ENCODE assay signal across 9 cellular contexts in genomic region chr19:19032420-19033175, GRCh38. TPM values are rescaled to one million over a fixed set of nuclear protein-coding genes. Genes with fewer than 3 reads are reported as not detected.
DNase-seq lines count a peak whose midpoint lies in the region; ATAC-seq, FAIRE-seq and TF ChIP-seq lines count a peak whose summit lies in the region.
"Had no signal": no experiment of that assay in that cellular context is flagged by ENCODE, and none has a peak within 500 bp of the region (broad histone marks: within the 10 kb centered on the region; RNA-seq: fewer than 3 reads in every experiment).

No MANE protein-coding gene starts in this region.

- TF ChIP-seq EP300 in HepG2 (IDR thresholded peaks at IDR 0.05; ENCODE audit: low read depth in 2 of 2, low read length in 2 of 2) (no peak), HepG2 (CRISPR knock-in tag; IDR thresholded peaks at IDR 0.05; ENCODE audit: borderline replicate concordance) (no peak)

- TF ChIP-seq RAD21 in HepG2 (CRISPR knock-in tag; IDR thresholded peaks at IDR 0.05): no peak

- peak overlapping the region; percentile 91 to 98 (median 93) for H3K4me3 ChIP-seq in HepG2 (replicated peaks in 1 of 3; ENCODE audit: insufficient read depth in 1 of 3, low read depth in 2 of 3, low read length in 3 of 3)

- TF ChIP-seq POLR2A in HepG2 (IDR thresholded peaks at IDR 0.05; ENCODE audit: insufficient read depth in 1 of 2, low read depth in 2 of 2, low read length in 2 of 2): no peak

- FAIRE-seq in HepG2 (lab: Jason Lieb, UNC): peak; percentile 79
- FAIRE-seq: A204.1 had no signal

- H3K36me3 Mint-ChIP-seq in activated CD4-positive, alpha-beta T cell treated with anti-CD3 and anti-CD28 coated beads, Interleukin-2, amount 10 ng/mL, durations not matched to agents 24 days and 14 days (ENCODE audit: low read depth): peaks cover 41% of the 10 kb centered on the region

- no peaks in the 10 kb centered on the region; a peak in 1 of 5 replicates for H3K27me3 ChIP-seq in HepG2 (ENCODE audit: control insufficient read depth in 1 of 2, insufficient read depth in 2 of 2, low read length in 2 of 2)

- peak overlapping the region; percentile 89 for H3K4me3 Mint-ChIP-seq in activated CD4-positive, alpha-beta T cell treated with anti-CD3 and anti-CD28 coated beads, Interleukin-2, amount 10 ng/mL, durations not matched to agents 24 days and 14 days

- peaks cover 50% of the 10 kb centered on the region for H3K79me2 ChIP-seq in HepG2 (ENCODE audit: insufficient read depth, low read length)

- peak; percentile 72 for DNase-seq in DMS 273 (lab: John Stamatoyannopoulos, UW; ENCODE audit: unreplicated experiment)
- no peak for DNase-seq in DMS 273 treated with DMSO at 0.1 percent for 48 hours (lab: John Stamatoyannopoulos, UW)
- peak; percentile 81 for DNase-seq in NCI-H510A (lab: John Stamatoyannopoulos, UW)
- DNase-seq in activated CD4-positive, alpha-beta T cell treated with anti-CD3 and anti-CD28 coated beads, Interleukin-2, amount 10 ng/mL, durations not matched to agents 24 days and 14 days: peak; percentile 95
- DNase-seq in dermis blood vessel endothelial cell: peak; percentile 97
- DNase-seq in HepG2 (ENCODE audit: low spot score): peak; percentile 80
- peak; percentile 69 to 73 for DNase-seq in stimulated activated CD4-positive, alpha-beta T cell treated with anti-CD3 and anti-CD28 coated beads, Interleukin-2, amount 100 ng/mL, for 48 hours

- H3K4me1 Mint-ChIP-seq in activated CD4-positive, alpha-beta T cell treated with anti-CD3 and anti-CD28 coated beads, Interleukin-2, amount 10 ng/mL, durations not matched to agents 24 days and 14 days: peaks cover 38% of the 10 kb centered on the region

- peak overlapping the region; percentile 95 for H3K4me2 ChIP-seq in HepG2 (ENCODE audit: low read depth, low read length)

- no peaks in the 10 kb centered on the region for H3K9me3 Mint-ChIP-seq in activated CD4-positive, alpha-beta T cell treated with anti-CD3 and anti-CD28 coated beads, Interleukin-2, amount 10 ng/mL, durations not matched to agents 24 days and 14 days

- peaks cover 41% of the 10 kb centered on the region for H3K4me1 ChIP-seq in HepG2 (ENCODE audit: insufficient read depth, low read length)

- intact Hi-C loops in activated CD4-positive, alpha-beta T cell treated with anti-CD3 and anti-CD28 coated beads, Interleukin-2, amount 10 ng/mL, durations not matched to agents 24 days and 14 days (cut with micrococcal nuclease): loop anchor here (1.0 to 5.0 kb wide), 5 partner anchors 31 to 200 kb away; partner anchors contain the start of genes BORCS8, COPE, DDX49 and RFXANK
- intact Hi-C loops in HepG2 (cut with micrococcal nuclease; ENCODE audit: unreplicated experiment): loop anchor here (2.0 kb wide), 1 partner anchor 30 kb away; the partner anchor contains the start of gene SLC25A42

- in situ Hi-C loops in HepG2 (cut with HindIII; ENCODE audit: extremely low pct_ligation_motif_present, low pct_unique_long_range_greater_than_20kb): no loop called here

- peaks cover 7% of the 10 kb centered on the region; the same call in 1 of the 2 replicates for H4K20me1 ChIP-seq in HepG2 (ENCODE audit: insufficient read depth, low read length)

- no TSS peak for BruUV-seq in HepG2 (replicated peaks; lab: Mats Ljungman, UMichigan)

- H3K9me3 ChIP-seq in HepG2 (ENCODE audit: low read length): no peaks in the 10 kb centered on the region

- H3K36me3 ChIP-seq in HepG2 (replicated peaks in 1 of 2; ENCODE audit: control insufficient read depth in 1 of 2, insufficient read depth in 2 of 2, low read length in 2 of 2): peaks cover 8 to 31% of the 10 kb centered on the region in 2 experiments

- POLR2A ChIA-PET in HepG2 (lab: Yijun Ruan, JAX): no interaction called here

- ATAC-seq in HG03097 (IDR thresholded peaks at IDR 0.05; ENCODE audit: low FRiP score, unreplicated experiment) (peak; percentile 44), HepG2 (peak; percentile 74)

- peak overlapping the region; percentile 98 for H3K27ac ChIP-seq in HepG2 (ENCODE audit: extremely low read length, insufficient read depth, low read length)

- TF ChIP-seq CTCF in HepG2 (CRISPR knock-in tag; IDR thresholded peaks at IDR 0.05): no peak

- H2AFZ ChIP-seq in HepG2 (ENCODE audit: low read length): no peak overlapping the region

- H3K9ac ChIP-seq in HepG2 (ENCODE audit: insufficient read depth, low read depth, low read length): peak overlapping the region; percentile 94

- CTCF ChIA-PET in HepG2 (lab: Yijun Ruan, JAX; ENCODE audit: low intra/inter-chr PET ratio, low total read pairs): no interaction called here

- 21% methylated on average over 21 of the region's 31 CpGs for WGBS in HepG2 (ENCODE audit: low lambda C conversion rate)

- H3K27ac Mint-ChIP-seq in activated CD4-positive, alpha-beta T cell treated with anti-CD3 and anti-CD28 coated beads, Interleukin-2, amount 10 ng/mL, durations not matched to agents 24 days and 14 days: peak overlapping the region; percentile 88

- peaks cover 1% of the 10 kb centered on the region for H3K27me3 Mint-ChIP-seq in activated CD4-positive, alpha-beta T cell treated with anti-CD3 and anti-CD28 coated beads, Interleukin-2, amount 10 ng/mL, durations not matched to agents 24 days and 14 days

RNA-seq across cellular contexts. Expression of gene SUGP2, which starts 0.7 kb away (rescaled TPM):
- total RNA-seq in activated CD4-positive, alpha-beta T cell treated with anti-CD3 and anti-CD28 coated beads, Interleukin-2, amount 10 ng/mL, durations not matched to agents 24 days and 14 days: 114 and 128 TPM in 2 replicates
- total RNA-seq in dermis blood vessel endothelial cell (22.0 and 24.8 TPM in 2 replicates), HepG2 (2016; rRNA removed; fragmentation: Illumina TruSeq; extraction: Trizol) (32.3 and 40.6 TPM in 2 replicates)
- total RNA-seq in HepG2 (2016; cell fraction: cytosol; rRNA removed; fragmentation: Illumina TruSeq; extraction: Trizol; ENCODE audit: low read depth): 8.1 and 8.7 TPM in 2 replicates
- total RNA-seq in HepG2 (2016; cell fraction: insoluble cytoplasmic fraction; rRNA removed; fragmentation: Illumina TruSeq; extraction: Trizol): 29.8 and 39.5 TPM in 2 replicates
- 16.1 and 16.4 TPM in 2 replicates for total RNA-seq in HepG2 (2016; cell fraction: membrane; rRNA removed; fragmentation: Illumina TruSeq; extraction: Trizol)
- 43.7 and 52.4 TPM in 2 replicates for total RNA-seq in HepG2 (2016; cell fraction: nucleus; rRNA removed; fragmentation: Illumina TruSeq; extraction: Trizol)
- 57.7 and 63.4 TPM in 2 replicates for polyA plus RNA-seq in HepG2 (2011; rRNA removed)
- polyA plus RNA-seq in HepG2 (2011; cell fraction: cytosol; rRNA removed): 18.7 and 22.9 TPM in 2 replicates
- polyA plus RNA-seq in HepG2 (2011; cell fraction: nucleus; rRNA removed): 189 and 204 TPM in 2 replicates
- 38.0 and 52.7 TPM in 2 replicates for polyA plus RNA-seq in HepG2 (2012)
- 3.7 and 4.4 TPM in 2 replicates for polyA plus RNA-seq in HepG2 (2016; cell fraction: cytosol; fragmentation: Illumina TruSeq; extraction: Trizol; ENCODE audit: low read depth)
- 29.6 and 32.8 TPM in 2 replicates for polyA plus RNA-seq in HepG2 (2016; cell fraction: insoluble cytoplasmic fraction; fragmentation: Illumina TruSeq; extraction: Trizol; ENCODE audit: low read depth)
- polyA plus RNA-seq in HepG2 (2016; cell fraction: membrane; fragmentation: Illumina TruSeq; extraction: Trizol; ENCODE audit: low read depth): 7.8 and 9.8 TPM in 2 replicates
- 163 and 186 TPM in 2 replicates for polyA plus RNA-seq in HepG2 (2016; cell fraction: nucleus; fragmentation: Illumina TruSeq; extraction: Trizol; ENCODE audit: insufficient read depth, low read depth)
- polyA minus RNA-seq in HepG2 (2011; rRNA and poly(A)+ RNA removed; ENCODE audit: low replicate concordance): 19.2 and 29.3 TPM in 2 replicates
- polyA minus RNA-seq in HepG2 (2011; cell fraction: cytosol; rRNA and poly(A)+ RNA removed): 10.2 and 13.3 TPM in 2 replicates
- polyA minus RNA-seq in HepG2 (2011; cell fraction: nucleus; rRNA and poly(A)+ RNA removed): 62.1 and 68.9 TPM in 2 replicates

RNA-seq across cellular contexts. Expression of gene ARMC6, which starts 0.8 kb away (rescaled TPM):
- 57.7 and 61.9 TPM in 2 replicates for total RNA-seq in activated CD4-positive, alpha-beta T cell treated with anti-CD3 and anti-CD28 coated beads, Interleukin-2, amount 10 ng/mL, durations not matched to agents 24 days and 14 days
- 50.2 and 72.1 TPM in 2 replicates for total RNA-seq in dermis blood vessel endothelial cell
- 36.8 and 42.7 TPM in 2 replicates for total RNA-seq in HepG2 (2016; rRNA removed; fragmentation: Illumina TruSeq; extraction: Trizol)
- 11.2 and 13.0 TPM in 2 replicates for total RNA-seq in HepG2 (2016; cell fraction: cytosol; rRNA removed; fragmentation: Illumina TruSeq; extraction: Trizol; ENCODE audit: low read depth)
- total RNA-seq in HepG2 (2016; cell fraction: insoluble cytoplasmic fraction; rRNA removed; fragmentation: Illumina TruSeq; extraction: Trizol): 37.7 and 38.3 TPM in 2 replicates
- total RNA-seq in HepG2 (2016; cell fraction: membrane; rRNA removed; fragmentation: Illumina TruSeq; extraction: Trizol): 20.4 and 23.6 TPM in 2 replicates
- total RNA-seq in HepG2 (2016; cell fraction: nucleus; rRNA removed; fragmentation: Illumina TruSeq; extraction: Trizol): 17.5 and 23.9 TPM in 2 replicates
- 16.2 and 24.6 TPM in 2 replicates for polyA plus RNA-seq in HepG2 (2011; rRNA removed)
- 16.9 and 25.0 TPM in 2 replicates for polyA plus RNA-seq in HepG2 (2011; cell fraction: cytosol; rRNA removed)
- polyA plus RNA-seq in HepG2 (2011; cell fraction: nucleus; rRNA removed): 44.8 and 46.0 TPM in 2 replicates
- 14.8 and 16.9 TPM in 2 replicates for polyA plus RNA-seq in HepG2 (2012)
- polyA plus RNA-seq in HepG2 (2016; cell fraction: cytosol; fragmentation: Illumina TruSeq; extraction: Trizol; ENCODE audit: low read depth): 10.0 and 10.8 TPM in 2 replicates
- polyA plus RNA-seq in HepG2 (2016; cell fraction: insoluble cytoplasmic fraction; fragmentation: Illumina TruSeq; extraction: Trizol; ENCODE audit: low read depth): 33.4 and 39.5 TPM in 2 replicates
- polyA plus RNA-seq in HepG2 (2016; cell fraction: membrane; fragmentation: Illumina TruSeq; extraction: Trizol; ENCODE audit: low read depth): 14.7 and 16.1 TPM in 2 replicates
- 37.5 and 39.9 TPM in 2 replicates for polyA plus RNA-seq in HepG2 (2016; cell fraction: nucleus; fragmentation: Illumina TruSeq; extraction: Trizol; ENCODE audit: insufficient read depth, low read depth)
- 71.3 and 80.9 TPM in 2 replicates for polyA minus RNA-seq in HepG2 (2011; rRNA and poly(A)+ RNA removed; ENCODE audit: low replicate concordance)
- polyA minus RNA-seq in HepG2 (2011; cell fraction: cytosol; rRNA and poly(A)+ RNA removed): 18.4 and 19.4 TPM in 2 replicates
- polyA minus RNA-seq in HepG2 (2011; cell fraction: nucleus; rRNA and poly(A)+ RNA removed): 14.0 and 15.2 TPM in 2 replicates

RNA-seq across cellular contexts. Expression of gene SLC25A42, which starts 31.2 kb away (rescaled TPM):
- total RNA-seq in activated CD4-positive, alpha-beta T cell treated with anti-CD3 and anti-CD28 coated beads, Interleukin-2, amount 10 ng/mL, durations not matched to agents 24 days and 14 days: 8.0 and 8.1 TPM in 2 replicates
- 4.4 and 4.5 TPM in 2 replicates for total RNA-seq in dermis blood vessel endothelial cell
- total RNA-seq in HepG2 (2016; rRNA removed; fragmentation: Illumina TruSeq; extraction: Trizol): 13.5 and 18.3 TPM in 2 replicates
- 7.8 and 11.9 TPM in 2 replicates for total RNA-seq in HepG2 (2016; cell fraction: cytosol; rRNA removed; fragmentation: Illumina TruSeq; extraction: Trizol; ENCODE audit: low read depth)
- 11.8 and 19.3 TPM in 2 replicates for total RNA-seq in HepG2 (2016; cell fraction: insoluble cytoplasmic fraction; rRNA removed; fragmentation: Illumina TruSeq; extraction: Trizol)
- total RNA-seq in HepG2 (2016; cell fraction: membrane; rRNA removed; fragmentation: Illumina TruSeq; extraction: Trizol): 17.0 and 18.4 TPM in 2 replicates
- total RNA-seq in HepG2 (2016; cell fraction: nucleus; rRNA removed; fragmentation: Illumina TruSeq; extraction: Trizol): 11.9 and 13.2 TPM in 2 replicates
- 12.8 and 13.0 TPM in 2 replicates for polyA plus RNA-seq in HepG2 (2011; rRNA removed)
- polyA plus RNA-seq in HepG2 (2011; cell fraction: cytosol; rRNA removed): 9.1 and 13.2 TPM in 2 replicates
- polyA plus RNA-seq in HepG2 (2011; cell fraction: nucleus; rRNA removed): 30.2 and 33.7 TPM in 2 replicates
- polyA plus RNA-seq in HepG2 (2012): 8.4 and 11.8 TPM in 2 replicates
- polyA plus RNA-seq in HepG2 (2016; cell fraction: cytosol; fragmentation: Illumina TruSeq; extraction: Trizol; ENCODE audit: low read depth): 6.8 and 7.9 TPM in 2 replicates
- polyA plus RNA-seq in HepG2 (2016; cell fraction: insoluble cytoplasmic fraction; fragmentation: Illumina TruSeq; extraction: Trizol; ENCODE audit: low read depth): 13.4 and 18.3 TPM in 2 replicates
- 10.4 and 12.8 TPM in 2 replicates for polyA plus RNA-seq in HepG2 (2016; cell fraction: membrane; fragmentation: Illumina TruSeq; extraction: Trizol; ENCODE audit: low read depth)
- 30.3 and 30.4 TPM in 2 replicates for polyA plus RNA-seq in HepG2 (2016; cell fraction: nucleus; fragmentation: Illumina TruSeq; extraction: Trizol; ENCODE audit: insufficient read depth, low read depth)
- 2.5 and 24.9 TPM in 2 replicates for polyA minus RNA-seq in HepG2 (2011; rRNA and poly(A)+ RNA removed; ENCODE audit: low replicate concordance)
- polyA minus RNA-seq in HepG2 (2011; cell fraction: cytosol; rRNA and poly(A)+ RNA removed): 5.7 and 5.9 TPM in 2 replicates
- polyA minus RNA-seq in HepG2 (2011; cell fraction: nucleus; rRNA and poly(A)+ RNA removed): 7.7 and 8.0 TPM in 2 replicates
